11 cellular contexts compared by ENCODE assay signal in the genomic region with DNA sequence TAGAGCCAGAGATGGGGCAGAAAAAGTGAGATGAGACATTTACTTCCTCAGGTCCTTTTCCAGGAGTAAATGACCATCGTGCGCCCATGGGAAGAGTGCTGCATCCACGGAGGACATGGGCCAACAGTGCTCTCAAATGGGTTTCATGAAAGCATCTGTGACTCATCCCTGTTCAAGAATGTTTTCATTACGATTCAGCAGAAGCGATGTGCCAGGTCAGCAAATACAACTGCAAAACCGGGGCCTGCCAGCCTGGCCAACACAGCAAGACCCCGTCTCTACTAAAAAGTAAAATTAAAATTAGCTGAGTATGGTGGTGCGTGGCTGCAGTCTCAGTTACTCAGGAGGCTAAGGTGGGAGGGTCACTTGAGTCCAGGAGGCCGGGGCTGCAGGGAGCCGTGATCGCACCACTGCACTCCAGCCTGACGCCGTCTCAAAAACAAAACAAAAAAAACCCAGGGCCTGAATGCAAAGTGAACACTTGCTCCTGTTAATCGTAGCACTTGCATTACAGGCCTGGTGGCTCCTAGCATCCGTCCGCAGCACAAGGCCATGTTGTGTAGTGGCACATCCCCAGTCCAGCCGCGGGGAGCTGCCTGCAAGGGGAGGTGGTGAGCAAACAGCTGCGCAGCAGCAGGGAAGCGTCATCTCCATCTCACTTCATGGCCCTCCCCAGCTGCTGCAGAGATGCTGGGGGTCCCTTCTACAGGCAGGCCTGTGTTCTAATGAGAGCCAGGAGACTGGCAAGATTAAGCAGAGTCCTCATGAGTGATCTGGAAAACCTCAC.
DNase-seq lines count a peak whose midpoint lies in the region; ATAC-seq, FAIRE-seq and TF ChIP-seq lines count a peak whose summit lies in the region.
"Had no signal": no experiment of that assay in that cellular context is flagged by ENCODE, and none has a peak within 500 bp of the region (broad histone marks: within the 10 kb centered on the region; RNA-seq: fewer than 3 reads in every experiment).

No MANE protein-coding gene starts in this region.

- H3K27me3 ChIP-seq in bronchial epithelial cell (ENCODE audit: control insufficient read depth, insufficient read depth, low read length): no peaks in the 10 kb centered on the region
- H3K27me3 ChIP-seq: SJSA1, upper lobe of left lung had no signal

- H3K4me3 ChIP-seq in bronchial epithelial cell (ENCODE audit: low read depth, low read length): no peak overlapping the region
- H3K4me3 ChIP-seq in mesodermal cell (ENCODE audit: extremely low read depth, insufficient read depth, low read length, poor library complexity, severe bottlenecking): no peak overlapping the region
- H3K4me3 ChIP-seq: SJSA1, upper lobe of left lung had no signal

- H3K4me1 ChIP-seq in mesodermal cell (ENCODE audit: control insufficient read depth, insufficient read depth, low read length, poor library complexity, severe bottlenecking): peaks cover 16% of the 10 kb centered on the region

- ATAC-seq in HG03097 (IDR thresholded peaks at IDR 0.05; ENCODE audit: low FRiP score, unreplicated experiment) (no peak), HG03432 (IDR thresholded peaks at IDR 0.05; ENCODE audit: unreplicated experiment) (no peak)

- H3K9me3 ChIP-seq in KOPT-K1 (ENCODE audit: insufficient read depth, low read length, poor library complexity, severe bottlenecking) (no peaks in the 10 kb centered on the region), mesodermal cell (ENCODE audit: control insufficient read depth, low read length) (no peaks in the 10 kb centered on the region)
- H3K9me3 ChIP-seq: SJSA1, upper lobe of left lung had no signal

- no peak for FAIRE-seq in bronchial epithelial cell (lab: Jason Lieb, UNC)

- DNase-seq in AG08395 (ENCODE audit: low spot score) (peak; percentile 84), bronchial epithelial cell (ENCODE audit: low read depth) (peak; percentile 69), NCI-H526 treated with DMSO at 0.1 percent for 48 hours (lab: John Stamatoyannopoulos, UW) (no peak), pons (ENCODE audit: low spot score) (no peak)
- DNase-seq: effector CD8-positive, alpha-beta T cell had no signal

- no peaks in the 10 kb centered on the region for H3K36me3 ChIP-seq in KOPT-K1 (ENCODE audit: insufficient read depth, low read length)
- no peaks in the 10 kb centered on the region for H3K36me3 ChIP-seq in bronchial epithelial cell (ENCODE audit: control insufficient read depth, insufficient read depth, low read length)
- H3K36me3 ChIP-seq in mesodermal cell (ENCODE audit: control insufficient read depth, insufficient read depth, low read length): no peaks in the 10 kb centered on the region
- H3K36me3 ChIP-seq: SJSA1, upper lobe of left lung had no signal

- H3K27ac ChIP-seq in KOPT-K1 (ENCODE audit: low read depth, low read length, poor library complexity, severe bottlenecking) (peak overlapping the region; percentile 76), mesodermal cell (ENCODE audit: low read depth, low read length, severe bottlenecking) (peak overlapping the region; percentile 33)
- H3K27ac ChIP-seq: SJSA1 had no signal

- WGBS in mesodermal cell (ENCODE audit: insufficient coverage in 2 of 2), 2 experiments: 84 to 85% methylated on average over 18 to 19 of the region's 20 CpGs

- no peak for TF ChIP-seq CTCF in bronchial epithelial cell (IDR thresholded peaks at IDR 0.05; ENCODE audit: insufficient read depth, low read length, severe bottlenecking)

Comparison
In these comparisons a context has a peak if more than half of its experiments do, and no peak if none do; other contexts are left out.
1. DNase-seq: peak in AG08395 (single experiment) and bronchial epithelial cell (single experiment); none in NCI-H526 treated with DMSO at 0.1 percent for 48 hours (single experiment) and pons (single experiment).